In genomic region chr12:124861492-124861891, GRCh38 we compare ENCODE assay signal across 10 cellular contexts. TPM values are rescaled to one million over a fixed set of nuclear protein-coding genes. Genes with fewer than 3 reads are reported as not detected.
DNase-seq lines count a peak whose midpoint lies in the region; ATAC-seq, FAIRE-seq and TF ChIP-seq lines count a peak whose summit lies in the region.
"Had no signal": no experiment of that assay in that cellular context is flagged by ENCODE, and none has a peak within 500 bp of the region (broad histone marks: within the 10 kb centered on the region; RNA-seq: fewer than 3 reads in every experiment).

No MANE protein-coding gene starts in this region.

- H3K36me3 Mint-ChIP-seq in activated naive CD4-positive, alpha-beta T cell treated with anti-CD3 and anti-CD28 coated beads, Interleukin-2, amount 50 U/mL, for 24 hours = no peaks in the 10 kb centered on the region

- no peak for TF ChIP-seq CTCF in GM12878 (IDR thresholded peaks at IDR 0.05 in 2 of 3, conservative IDR thresholded peaks at IDR 0.05 in 1 of 3; ENCODE audit: control insufficient read depth in 2 of 3, extremely low read depth in 1 of 3, insufficient read depth in 1 of 3, low read depth in 3 of 3, low read length in 3 of 3)

- H3K79me2 ChIP-seq in GM12878 (ENCODE audit: control insufficient read depth, insufficient read depth, low read length) = peaks cover 66% of the 10 kb centered on the region

- peak overlapping the region; percentile 83 for H3K4me3 Mint-ChIP-seq in activated naive CD4-positive, alpha-beta T cell treated with anti-CD3 and anti-CD28 coated beads, Interleukin-2, amount 50 U/mL, for 24 hours

- WGBS in GM12878 (ENCODE audit: insufficient coverage, insufficient replicate concordance, low lambda C conversion rate, missing lambda C conversion rate) = 0% methylated on average over 9 of the region's 9 CpGs
- WGBS in aorta, 2 donors = 6 to 8% methylated on average over 9 of the region's 9 CpGs

- POLR2A ChIA-PET in GM12878 (lab: Charles Lee) = interaction anchor here (1.0 to 3.4 kb wide), 5 partner anchors 10 to 87 kb away, joined by 3 to 20 read pairs (median 12); no protein-coding TSS in a partner anchor

- no peaks in the 10 kb centered on the region; a peak in 2 of 4 replicates for H3K36me3 ChIP-seq in GM12878 (ENCODE audit: control insufficient read depth in 2 of 2, insufficient read depth in 2 of 2, low read length in 1 of 2)
- H3K36me3 ChIP-seq in aorta (ENCODE audit: control insufficient read depth in 1 of 2, insufficient read depth in 2 of 2, low read length in 1 of 2) = no peaks in the 10 kb centered on the region

- no peaks in the 10 kb centered on the region for H3K9me3 Mint-ChIP-seq in activated naive CD4-positive, alpha-beta T cell treated with anti-CD3 and anti-CD28 coated beads, Interleukin-2, amount 50 U/mL, for 24 hours

- CTCF ChIA-PET in GM12878 (lab: Yijun Ruan, JAX) = interaction anchor here (1.0 to 5.5 kb wide), 5 partner anchors 9 to 45 kb away, joined by 3 to 48 read pairs (median 4); no protein-coding TSS in a partner anchor

- peaks cover 12% of the 10 kb centered on the region for H3K4me1 Mint-ChIP-seq in activated naive CD4-positive, alpha-beta T cell treated with anti-CD3 and anti-CD28 coated beads, Interleukin-2, amount 50 U/mL, for 24 hours

- FAIRE-seq in GM12878 (lab: Jason Lieb, UNC) = no peak
- FAIRE-seq: islet of Langerhans had no signal

- H3K27ac ChIP-seq in GM12878 (ENCODE audit: control insufficient read depth, insufficient read depth) = peak overlapping the region; percentile 80
- H3K27ac ChIP-seq in aorta (ENCODE audit: low read depth in 1 of 2, low read length in 2 of 2) = no peak overlapping the region

- TF ChIP-seq RAD21 in GM12878 (IDR thresholded peaks at IDR 0.05; ENCODE audit: insufficient read depth, low read depth, low read length) = no peak

- no peak for DNase-seq in activated naive CD4-positive, alpha-beta T cell treated with anti-CD3 and anti-CD28 coated beads, Interleukin-2, amount 50 U/mL, for 16 hours
- DNase-seq in GM12878 (ENCODE audit: low read depth, low spot score) = peak; percentile 39
- peak; percentile 70 for DNase-seq in iris pigment epithelial cell (ENCODE audit: low read depth)
- peak; percentile 85 to 90 for DNase-seq in aorta
- no peak for DNase-seq in T-helper 9 cell
- no peak for DNase-seq in NOMO-1 treated with DMSO at 0.1 percent for 48 hours (lab: John Stamatoyannopoulos, UW; ENCODE audit: unreplicated experiment)
- DNase-seq in germinal center (ENCODE audit: low spot score) = no peak
- DNase-seq: stimulated activated naive CD8-positive, alpha-beta T cell treated with anti-CD3 and anti-CD28 coated beads, Interleukin-15, Interleukin-2, amounts not matched to agents 100 U/mL and 50 U/mL, for 24 hours had no signal

- H3K4me2 ChIP-seq in GM12878 (ENCODE audit: control insufficient read depth, insufficient read depth) = peak overlapping the region; percentile 92

- H3K9ac ChIP-seq in GM12878 (ENCODE audit: control insufficient read depth, insufficient read depth, low read length) = peak overlapping the region; percentile 4

- no peaks in the 10 kb centered on the region for H4K20me1 ChIP-seq in GM12878 (ENCODE audit: control insufficient read depth, insufficient read depth)

- no peak overlapping the region for H3K27ac Mint-ChIP-seq in activated naive CD4-positive, alpha-beta T cell treated with anti-CD3 and anti-CD28 coated beads, Interleukin-2, amount 50 U/mL, for 24 hours

- no TSS peak for BruUV-seq in GM12878 (replicated peaks; lab: Mats Ljungman, UMichigan)

- RAD21 ChIA-PET in GM12878 (lab: Charles Lee; ENCODE audit: unreplicated experiment) = interaction anchor here (1.0 to 6.3 kb wide), 10 partner anchors 23 to 87 kb away, joined by 3 to 46 read pairs (median 6); no protein-coding TSS in a partner anchor

- peak overlapping the region; percentile 97 for H3K4me3 ChIP-seq in GM12878
- no peak overlapping the region for H3K4me3 ChIP-seq in aorta (ENCODE audit: low read length in 2 of 2)

- TF ChIP-seq EP300 in GM12878 (IDR thresholded peaks at IDR 0.05; ENCODE audit: borderline replicate concordance in 1 of 2, control insufficient read depth in 1 of 2, low read depth in 2 of 2, low read length in 2 of 2) = no peak

- SMC1A ChIA-PET in GM12878 (lab: Charles Lee; ENCODE audit: uncharacterized antibody, unreplicated experiment) = interaction anchor here (1.5 to 4.2 kb wide), 9 partner anchors 24 to 87 kb away, joined by 5 to 21 read pairs (median 8); no protein-coding TSS in a partner anchor

- peak; percentile 59 for ATAC-seq in GM12878
- peak; percentile 70 for ATAC-seq in aorta (ENCODE audit: low FRiP score)
- ATAC-seq: stimulated activated naive CD8-positive, alpha-beta T cell treated with anti-CD3 and anti-CD28 coated beads, Interleukin-15, Interleukin-2, amounts not matched to agents 100 U/mL and 50 U/mL, for 24 hours had no signal

- in situ Hi-C loops in GM12878 (cut with MboI) = no loop called here

- H3K4me1 ChIP-seq in GM12878 (ENCODE audit: control insufficient read depth, insufficient read depth, low read length) = peaks cover 12% of the 10 kb centered on the region
- H3K4me1 ChIP-seq in aorta (ENCODE audit: control insufficient read depth in 1 of 2, insufficient read depth in 2 of 2, low read length in 2 of 2) = no peaks in the 10 kb centered on the region

- intact Hi-C loops in GM12878 (cut with micrococcal nuclease; ENCODE audit: unreplicated experiment) (no loop called here), aorta (cut with DNase I) (no loop called here)

- TF ChIP-seq POLR2A in GM12878 (IDR thresholded peaks at IDR 0.05; ENCODE audit: low read depth, low read length) = 0 out of 2 replicates have a peak, but pooled peaks have one; percentile 4

- H3K27me3 ChIP-seq in GM12878 (replicated peaks in 1 of 2; ENCODE audit: control insufficient read depth in 2 of 2, insufficient read depth in 2 of 2, low read length in 1 of 2) (no peaks in the 10 kb centered on the region), aorta (ENCODE audit: control insufficient read depth in 1 of 2, insufficient read depth in 2 of 2, low read length in 1 of 2) (no peaks in the 10 kb centered on the region)

- H3K27me3 Mint-ChIP-seq in activated naive CD4-positive, alpha-beta T cell treated with anti-CD3 and anti-CD28 coated beads, Interleukin-2, amount 50 U/mL, for 24 hours = no peaks in the 10 kb centered on the region

- H3K9me3 ChIP-seq in GM12878 (replicated peaks; ENCODE audit: control insufficient read depth, insufficient read depth, low read length) (no peaks in the 10 kb centered on the region), aorta (ENCODE audit: control insufficient read depth, low read length) (no peaks in the 10 kb centered on the region)

- no peak overlapping the region for H2AFZ ChIP-seq in GM12878 (ENCODE audit: control insufficient read depth, low read depth, low read length)

TF ChIP-seq in GM12878, 131 proteins besides CTCF, POLR2A, EP300 and RAD21 (continues in another document):
- TF ChIP-seq TARDBP (IDR thresholded peaks at IDR 0.05; ENCODE audit: borderline replicate concordance) (no peak), MYB (IDR thresholded peaks at IDR 0.05; ENCODE audit: borderline replicate concordance, low read depth, low read length) (no peak), SUPT20H (IDR thresholded peaks at IDR 0.05; ENCODE audit: borderline replicate concordance, control insufficient read depth, low read depth, low read length) (no peak), LARP7 (IDR thresholded peaks at IDR 0.05) (no peak)

RNA-seq across cellular contexts. Expression of gene SCARB1, which starts 2.2 kb away (rescaled TPM):
- 359 and 403 TPM in 2 replicates for total RNA-seq in GM12878 (2013; cell fraction: nucleolus; rRNA removed)
- total RNA-seq in GM12878 (2014; rRNA removed) (46.5 and 51.4 TPM in 2 replicates), GM12878 (2014; rRNA removed; fragmentation: Illumina TruSeq; extraction: Trizol) (27.9 and 29.9 TPM in 2 replicates), GM12878 (2021) (102 and 104 TPM in 2 replicates), aorta (10 to 100 TPM; 15.0 to 38.5 TPM)
- polyA plus RNA-seq in GM12878 (2011; ENCODE audit: low read depth) = 27.3 TPM
- polyA plus RNA-seq in GM12878 (2011; rRNA removed) (50.6 and 89.3 TPM in 2 replicates), GM12878 (2014; fragmentation: Illumina TruSeq; extraction: Trizol) (66.0 and 78.8 TPM in 2 replicates), GM12878 (2014; fragmentation: Nextera tagmentation; extraction: Ambion mirVana) (1 to 10 TPM in 1 of 2 experiments, under 1 TPM in 1; 0.34 to 3.3 TPM), GM12878 (2014; rRNA removed) (81.4 and 89.5 TPM in 2 replicates), GM12878 (2016; fragmentation: Nextera tagmentation; extraction: Ambion mirVana) (10 to 100 TPM; 62.8 to 63.3 TPM), aorta (1 to 10 TPM; 6.6 to 8.9 TPM)
- 131 and 137 TPM in 2 replicates for polyA plus RNA-seq in GM12878 (2011; cell fraction: cytosol; rRNA removed)
- polyA plus RNA-seq in GM12878 (2011; cell fraction: nucleus; rRNA removed) = 542 and 556 TPM in 2 replicates
- polyA plus RNA-seq in GM12878 (2012) = 61.4 and 89.0 TPM in 2 replicates
- polyA minus RNA-seq in GM12878 (2011; rRNA and poly(A)+ RNA removed) = 89.0 and 116 TPM in 2 replicates
- 31.7 and 37.7 TPM in 2 replicates for polyA minus RNA-seq in GM12878 (2011; cell fraction: cytosol; rRNA and poly(A)+ RNA removed)
- 70.1 and 83.4 TPM in 2 replicates for polyA minus RNA-seq in GM12878 (2011; cell fraction: nucleus; rRNA and poly(A)+ RNA removed)

RNA-seq across cellular contexts. Expression of gene UBC, which starts 53.0 kb away (rescaled TPM):
- 329 and 366 TPM in 2 replicates for total RNA-seq in GM12878 (2013; cell fraction: nucleolus; rRNA removed)
- total RNA-seq in GM12878 (2014; rRNA removed) = 883 and 944 TPM in 2 replicates
- total RNA-seq in GM12878 (2014; rRNA removed; fragmentation: Illumina TruSeq; extraction: Trizol) = 816 and 821 TPM in 2 replicates
- total RNA-seq in GM12878 (2021) = 736 and 799 TPM in 2 replicates
- 1,550 TPM for polyA plus RNA-seq in GM12878 (2011; ENCODE audit: low read depth)
- 1,270 and 1,666 TPM in 2 replicates for polyA plus RNA-seq in GM12878 (2011; rRNA removed)
- 1,638 and 1,774 TPM in 2 replicates for polyA plus RNA-seq in GM12878 (2011; cell fraction: cytosol; rRNA removed)
- 1,319 and 1,377 TPM in 2 replicates for polyA plus RNA-seq in GM12878 (2011; cell fraction: nucleus; rRNA removed)
- 962 and 1,441 TPM in 2 replicates for polyA plus RNA-seq in GM12878 (2012)
- polyA plus RNA-seq in GM12878 (2014; fragmentation: Illumina TruSeq; extraction: Trizol) = 973 and 1,123 TPM in 2 replicates
- 1,000 to 10,000 TPM in 1 of 2 experiments, 100 to 1,000 TPM in 1; 785 to 1,214 TPM for polyA plus RNA-seq in GM12878 (2014; fragmentation: Nextera tagmentation; extraction: Ambion mirVana)
- polyA plus RNA-seq in GM12878 (2014; rRNA removed) = 610 and 653 TPM in 2 replicates
- polyA plus RNA-seq in GM12878 (2016; fragmentation: Nextera tagmentation; extraction: Ambion mirVana) = 100 to 1,000 TPM; 866 to 909 TPM
- 980 and 1,147 TPM in 2 replicates for polyA minus RNA-seq in GM12878 (2011; rRNA and poly(A)+ RNA removed)
- polyA minus RNA-seq in GM12878 (2011; cell fraction: cytosol; rRNA and poly(A)+ RNA removed) = 232 and 279 TPM in 2 replicates
- polyA minus RNA-seq in GM12878 (2011; cell fraction: nucleus; rRNA and poly(A)+ RNA removed) = 143 and 182 TPM in 2 replicates
- total RNA-seq in aorta = 1,000 to 10,000 TPM in 1 of 2 donors, 100 to 1,000 TPM in 1; 956 to 1,844 TPM
- 1,000 to 10,000 TPM in 1 of 2 donors, 100 to 1,000 TPM in 1; 667 to 1,550 TPM for polyA plus RNA-seq in aorta

Comparison
In these comparisons a context has a peak if more than half of its experiments do, and no peak if none do; other contexts are left out.
1. DNase-seq: peak in GM12878 (single experiment), iris pigment epithelial cell (single experiment) and aorta (2 of 2); none in activated naive CD4-positive, alpha-beta T cell treated with anti-CD3 and anti-CD28 coated beads, Interleukin-2, amount 50 U/mL, for 16 hours (single experiment), T-helper 9 cell (single experiment), NOMO-1 treated with DMSO at 0.1 percent for 48 hours (single experiment) and germinal center (single experiment).